26 cellular contexts compared by ENCODE assay signal in the genomic region with DNA sequence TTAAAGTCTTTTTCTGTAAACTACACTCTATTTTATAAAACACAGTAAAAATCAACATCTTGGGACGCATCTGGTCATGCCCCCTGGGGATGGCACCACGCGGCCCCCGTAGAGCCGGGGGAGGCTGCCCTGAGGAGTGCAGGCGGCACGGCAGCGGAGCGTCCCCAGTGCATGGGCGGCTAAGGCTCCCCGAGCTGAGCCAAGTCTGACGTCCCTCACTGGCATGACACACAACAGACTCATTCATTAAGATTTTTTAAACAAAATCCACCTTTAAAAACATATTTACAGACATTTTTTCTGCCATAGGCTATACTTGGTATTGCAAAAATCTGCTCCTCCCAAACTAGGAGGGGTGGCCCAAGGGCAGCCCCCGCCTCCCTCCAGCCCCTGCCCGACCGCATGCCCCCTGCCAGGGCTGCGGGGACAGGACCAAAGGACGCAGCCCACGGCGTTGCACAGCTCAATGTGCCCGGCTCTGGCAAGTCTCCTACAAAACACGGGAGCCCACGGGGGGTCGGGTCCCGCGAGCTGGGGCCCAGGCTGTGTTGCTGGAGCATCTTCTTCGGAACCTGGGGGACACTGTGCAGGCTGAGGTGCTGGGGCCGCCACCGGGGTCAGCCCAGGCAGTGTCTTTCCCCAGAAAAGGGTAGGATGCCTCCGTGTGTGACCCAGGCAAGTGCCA. TPM values are rescaled to one million over a fixed set of nuclear protein-coding genes. Genes with fewer than 3 reads are reported as not detected.
DNase-seq lines count a peak whose midpoint lies in the region; ATAC-seq, FAIRE-seq and TF ChIP-seq lines count a peak whose summit lies in the region.
"Had no signal": no experiment of that assay in that cellular context is flagged by ENCODE, and none has a peak within 500 bp of the region (broad histone marks: within the 10 kb centered on the region; RNA-seq: fewer than 3 reads in every experiment).

No MANE protein-coding gene starts in this region.

- H3K4me1 ChIP-seq in OCI-LY7 (ENCODE audit: insufficient read depth, low read length, poor library complexity, severe bottlenecking): no peaks in the 10 kb centered on the region
- H3K4me1 ChIP-seq in K562 (replicated peaks in 1 of 2; ENCODE audit: control insufficient read depth in 2 of 2, insufficient read depth in 2 of 2, low read length in 2 of 2): peaks cover 0 to 38% of the 10 kb centered on the region in 2 experiments; a peak in 2 of 5 replicates
- H3K4me1 ChIP-seq: left lung, Peyer's patch, SJSA1 had no signal

- DNase-seq in OCI-LY7 (ENCODE audit: low spot score) (no peak), K562 (ENCODE audit: extremely low read depth in 1 of 4, low spot score in 3 of 4) (no peak), glutamatergic neuron (no peak), substantia nigra (lab: John Stamatoyannopoulos, UW) (peak in 18 of 49 donors; percentile 13 to 76 (median 42)), RCC 7860 (ENCODE audit: low spot score) (no peak), SIG-M5 (lab: John Stamatoyannopoulos, UW) (no peak)
- DNase-seq: activated CD8-positive, alpha-beta T cell treated with anti-CD3 and anti-CD28 coated beads, Interleukin-2, amount 10 ng/mL, durations not matched to agents 7 days and 5 days; activated effector memory CD4-positive, alpha-beta T cell treated with anti-CD3 and anti-CD28 coated beads, Interleukin-2, amount 50 U/mL, for 16 hours; activated T-cell treated with anti-CD3 and anti-CD28 coated beads for 4 hours; CD4-positive, CD25-positive, alpha-beta regulatory T cell; left lung; naive B cell; NCI-H1694; NCI-H2171; NCI-H510A treated with DMSO at 0.1 percent for 48 hours; NK-92 treated with Interleukin-12 subunit alpha and Interleukin-12 subunit beta, amount 100 ng/mL, for 24 hours; occipital lobe; Peyer's patch; stimulated activated CD4-positive, alpha-beta T cell treated with anti-CD3 and anti-CD28 coated beads, Interleukin-4, amount 100 ng/mL, for 1 hour; stimulated activated naive B cell treated with anti-CD40 and anti-IgM and Interleukin-4, amounts not matched to agents 10 μg/mL and 1 μg/mL and 100 μg/mL, for 72 hours had no signal

- POLR2A ChIA-PET in OCI-LY7 (lab: Charles Lee) (no interaction called here), K562 (lab: Yijun Ruan, JAX) (no interaction called here)

- BruUV-seq in OCI-LY7 (replicated peaks; lab: Mats Ljungman, UMichigan) (TSS peak; percentile 81), K562 (replicated peaks; lab: Mats Ljungman, UMichigan) (no TSS peak)

- peaks cover 2% of the 10 kb centered on the region for H3K9me3 Mint-ChIP-seq in glutamatergic neuron (ENCODE audit: unreplicated experiment)
- H3K9me3 Mint-ChIP-seq: CD4-positive, CD25-positive, alpha-beta regulatory T cell; dendritic cell treated with granulocyte-macrophage colony-stimulating factor and Interleukin-4, amounts not matched to agents 40 ng/mL and 50 ng/mL, for 4 days; T-helper 1 cell treated with Interleukin-12 subunit alpha and Interleukin-12 subunit beta and Interleukin-4 antibody, amounts not matched to agents 30 μg/mL and 1 μg/mL, for 36 hours had no signal

- H3K27ac ChIP-seq in OCI-LY7 (ENCODE audit: low read depth, low read length, poor library complexity, severe bottlenecking): no peak overlapping the region
- no peak overlapping the region for H3K27ac ChIP-seq in K562 (ENCODE audit: extremely low read depth, low read depth, low read length)
- peak overlapping the region; percentile 82 for H3K27ac ChIP-seq in substantia nigra (ENCODE audit: low read depth, low read length, poor library complexity, severe bottlenecking)
- H3K27ac ChIP-seq: KMS-11, Peyer's patch, SJSA1 had no signal

- H3K4me1 Mint-ChIP-seq in glutamatergic neuron (ENCODE audit: low read depth, unreplicated experiment): peaks cover 4% of the 10 kb centered on the region
- H3K4me1 Mint-ChIP-seq: CD4-positive, CD25-positive, alpha-beta regulatory T cell; naive B cell; stimulated activated naive B cell treated with anti-CD40 and anti-IgM and Interleukin-4, amounts not matched to agents 10 μg/mL and 1 μg/mL and 100 μg/mL, for 72 hours had no signal

- intact Hi-C loops in OCI-LY7 (cut with micrococcal nuclease; ENCODE audit: unreplicated experiment): no loop called here
- intact Hi-C loops in K562 (cut with micrococcal nuclease): no loop called here

- no peak for ATAC-seq in K562
- ATAC-seq in GM21423 (IDR thresholded peaks at IDR 0.05; ENCODE audit: unreplicated experiment): no peak
- ATAC-seq: activated CD8-positive, alpha-beta T cell treated with anti-CD3 and anti-CD28 coated beads, Interleukin-2, amount 10 ng/mL, durations not matched to agents 7 days and 5 days; left lung had no signal

- H3K4me2 ChIP-seq in OCI-LY7 (ENCODE audit: low read length): no peak overlapping the region
- no peak overlapping the region for H3K4me2 ChIP-seq in K562 (ENCODE audit: insufficient read depth, low read length)
- H3K4me2 ChIP-seq: KMS-11 had no signal

- peaks cover 0 to 10% of the 10 kb centered on the region in 2 experiments; a peak in 2 of 5 replicates for H3K27me3 ChIP-seq in K562 (ENCODE audit: control insufficient read depth in 2 of 2, insufficient read depth in 2 of 2, low read length in 2 of 2)
- H3K27me3 ChIP-seq: left lung, Peyer's patch, SJSA1 had no signal

- H3K27ac Mint-ChIP-seq in glutamatergic neuron (ENCODE audit: unreplicated experiment): peak overlapping the region; percentile 28
- H3K27ac Mint-ChIP-seq: activated CD8-positive, alpha-beta T cell treated with anti-CD3 and anti-CD28 coated beads, Interleukin-2, amount 10 ng/mL, durations not matched to agents 7 days and 5 days; CD4-positive, CD25-positive, alpha-beta regulatory T cell; dendritic cell treated with granulocyte-macrophage colony-stimulating factor and Interleukin-4, amounts not matched to agents 40 ng/mL and 50 ng/mL, for 4 days; stimulated activated naive B cell treated with anti-CD40 and anti-IgM and Interleukin-4, amounts not matched to agents 10 μg/mL and 1 μg/mL and 100 μg/mL, for 72 hours; T-helper 1 cell treated with Interleukin-12 subunit alpha and Interleukin-12 subunit beta and Interleukin-4 antibody, amounts not matched to agents 30 μg/mL and 1 μg/mL, for 36 hours had no signal

- H4K20me1 ChIP-seq in OCI-LY7 (ENCODE audit: insufficient read depth, low read length): no peaks in the 10 kb centered on the region
- H4K20me1 ChIP-seq in K562 (replicated peaks; ENCODE audit: control insufficient read depth, insufficient read depth, low read length): peaks cover 3% of the 10 kb centered on the region; the same call in 1 of the 2 replicates

- H3K9me3 ChIP-seq in OCI-LY7 (ENCODE audit: low read length) (no peaks in the 10 kb centered on the region), K562 (replicated peaks; ENCODE audit: control insufficient read depth, insufficient read depth, low read depth, low read length) (no peaks in the 10 kb centered on the region)
- H3K9me3 ChIP-seq: left lung, Peyer's patch, SJSA1 had no signal

- 82% methylated on average over 28 of the region's 29 CpGs for WGBS in K562 (ENCODE audit: insufficient coverage, low coverage, missing lambda C conversion rate)

- no peak overlapping the region for H3K9ac ChIP-seq in K562 (ENCODE audit: insufficient read depth in 1 of 2, low read depth in 2 of 2, low read length in 2 of 2)
- H3K9ac ChIP-seq: KMS-11 had no signal

- no peaks in the 10 kb centered on the region for H3K9me1 ChIP-seq in K562 (ENCODE audit: control insufficient read depth, insufficient read depth, low read length)

- no peak for TF ChIP-seq RAD21 in K562 (CRISPR knock-in tag; conservative IDR thresholded peaks at IDR 0.05 in 1 of 2, IDR thresholded peaks at IDR 0.05 in 1 of 2)

- CTCF ChIA-PET in OCI-LY7 (lab: Charles Lee; ENCODE audit: unreplicated experiment): no interaction called here
- CTCF ChIA-PET in K562 (lab: Yijun Ruan, JAX; ENCODE audit: low intra/inter-chr PET ratio): no interaction called here

- no peaks in the 10 kb centered on the region for H3K9me2 ChIP-seq in OCI-LY7 (ENCODE audit: insufficient read depth, low read length)

- FAIRE-seq in K562 (lab: Jason Lieb, UNC): no peak
- no peak for FAIRE-seq in RCC 7860 (lab: Jason Lieb, UNC)
- FAIRE-seq: bronchial epithelial cell had no signal

- H3K36me3 Mint-ChIP-seq in glutamatergic neuron (ENCODE audit: unreplicated experiment): no peaks in the 10 kb centered on the region

- H3K4me3 ChIP-seq in OCI-LY7 (ENCODE audit: low read depth, low read length, poor library complexity, severe bottlenecking): no peak overlapping the region
- no peak overlapping the region for H3K4me3 ChIP-seq in K562
- H3K4me3 ChIP-seq: left lung, Peyer's patch, SJSA1 had no signal

- no peak overlapping the region for H2AFZ ChIP-seq in OCI-LY7 (ENCODE audit: low read length)
- H2AFZ ChIP-seq in K562 (ENCODE audit: low read depth, low read length): no peak overlapping the region

- H3K36me3 ChIP-seq in OCI-LY7 (ENCODE audit: insufficient read depth, low read length) (peaks cover 27% of the 10 kb centered on the region), K562 (ENCODE audit: control insufficient read depth, insufficient read depth, low read length) (peaks cover 39% of the 10 kb centered on the region; the same call in 1 of the 3 replicates)

- TF ChIP-seq CTCF in OCI-LY7 (conservative IDR thresholded peaks at IDR 0.05; ENCODE audit: low read length) (no peak), K562 (IDR thresholded peaks at IDR 0.05 in 2 of 3, conservative IDR thresholded peaks at IDR 0.05 in 1 of 3; ENCODE audit: insufficient read depth in 2 of 3, low read depth in 1 of 3, low read length in 3 of 3) (no peak), glutamatergic neuron (IDR thresholded peaks at IDR 0.05; ENCODE audit: partially characterized antibody, unreplicated experiment) (no peak)

- H3K27me3 Mint-ChIP-seq in glutamatergic neuron (ENCODE audit: unreplicated experiment): no peaks in the 10 kb centered on the region
- H3K27me3 Mint-ChIP-seq: CD4-positive, CD25-positive, alpha-beta regulatory T cell; naive B cell; stimulated activated naive B cell treated with anti-CD40 and anti-IgM and Interleukin-4, amounts not matched to agents 10 μg/mL and 1 μg/mL and 100 μg/mL, for 72 hours had no signal

- in situ Hi-C loops in K562 (cut with MboI): loop anchor here (5.0 kb wide), 1 partner anchor 133 kb away; no protein-coding TSS in a partner anchor

- H3K4me3 Mint-ChIP-seq in glutamatergic neuron (ENCODE audit: unreplicated experiment): no peak overlapping the region
- H3K4me3 Mint-ChIP-seq: activated CD8-positive, alpha-beta T cell treated with anti-CD3 and anti-CD28 coated beads, Interleukin-2, amount 10 ng/mL, durations not matched to agents 7 days and 5 days; CD4-positive, CD25-positive, alpha-beta regulatory T cell; dendritic cell treated with granulocyte-macrophage colony-stimulating factor and Interleukin-4, amounts not matched to agents 40 ng/mL and 50 ng/mL, for 4 days; naive B cell; stimulated activated naive B cell treated with anti-CD40 and anti-IgM and Interleukin-4, amounts not matched to agents 10 μg/mL and 1 μg/mL and 100 μg/mL, for 72 hours; T-helper 1 cell treated with Interleukin-12 subunit alpha and Interleukin-12 subunit beta and Interleukin-4 antibody, amounts not matched to agents 30 μg/mL and 1 μg/mL, for 36 hours had no signal

- no peak for TF ChIP-seq POLR2A in K562 (conservative IDR thresholded peaks at IDR 0.05)

- H3K79me2 ChIP-seq in OCI-LY7 (ENCODE audit: insufficient read depth, low read depth, low read length): no peaks in the 10 kb centered on the region
- H3K79me2 ChIP-seq in K562 (ENCODE audit: control insufficient read depth, insufficient read depth, low read length): no peaks in the 10 kb centered on the region

- TF ChIP-seq EP300 in K562 (IDR thresholded peaks at IDR 0.05; ENCODE audit: low read length): no peak

RNA-seq across cellular contexts. Expression of a gene that starts 11.8 kb away (rescaled TPM):
- total RNA-seq in OCI-LY7 (2014; rRNA removed; shearing (Covaris generic)): 15.5 and 23.7 TPM in 2 replicates
- total RNA-seq in OCI-LY7 (2022) (52.0 and 60.1 TPM in 2 replicates), K562 (2014; rRNA removed) (17.1 and 20.1 TPM in 2 replicates), K562 (2014; rRNA removed; fragmentation: Illumina TruSeq; extraction: Trizol) (9.1 and 9.3 TPM in 2 replicates), K562 (2015; rRNA removed; fragmentation: Illumina TruSeq; extraction: Trizol) (8.7 and 11.1 TPM in 2 replicates), K562 (2021) (56.1 and 62.8 TPM in 2 replicates), glutamatergic neuron (ENCODE audit: unreplicated experiment) (74.3 TPM)
- total RNA-seq in K562 (2011; cell fraction: chromatin; rRNA removed; ENCODE audit: low replicate concordance): 131 and 191 TPM in 2 replicates
- total RNA-seq in K562 (2011; cell fraction: nucleolus; rRNA removed): 87.9 and 99.6 TPM in 2 replicates
- total RNA-seq in K562 (2011; cell fraction: nucleoplasm; rRNA removed): 87.4 and 93.4 TPM in 2 replicates
- polyA plus RNA-seq in K562 (2011; rRNA removed) (14.0 and 25.1 TPM in 2 replicates), K562 (2014; fragmentation: Illumina TruSeq; extraction: Trizol) (44.6 and 47.6 TPM in 2 replicates), K562 (2014; fragmentation: Nextera tagmentation; extraction: Ambion mirVana) (10 to 100 TPM in 1 of 2 experiments, 1 to 10 TPM in 1; 8.3 to 12.0 TPM), K562 (2014; rRNA removed) (30.9 and 32.2 TPM in 2 replicates)
- 14.1 and 19.3 TPM in 2 replicates for polyA plus RNA-seq in K562 (2011; cell fraction: cytosol; rRNA removed)
- polyA plus RNA-seq in K562 (2011; cell fraction: nucleus; rRNA removed): 83.4 and 92.4 TPM in 2 replicates
- 40.9 and 50.7 TPM in 2 replicates for polyA plus RNA-seq in K562 (2012)
- polyA minus RNA-seq in K562 (2011; rRNA and poly(A)+ RNA removed): 9.3 and 13.0 TPM in 2 replicates
- polyA minus RNA-seq in K562 (2011; cell fraction: cytosol; rRNA and poly(A)+ RNA removed): 32.1 and 45.6 TPM in 2 replicates
- polyA minus RNA-seq in K562 (2011; cell fraction: nucleus; rRNA and poly(A)+ RNA removed): 19.7 and 31.5 TPM in 2 replicates

RNA-seq across cellular contexts. Expression of a gene that starts 51.2 kb away (rescaled TPM):
- 9.3 and 17.6 TPM in 2 replicates for total RNA-seq in OCI-LY7 (2014; rRNA removed; shearing (Covaris generic))
- total RNA-seq in OCI-LY7 (2022) (15.5 and 17.9 TPM in 2 replicates), K562 (2014; rRNA removed) (7.1 and 12.0 TPM in 2 replicates), K562 (2014; rRNA removed; fragmentation: Illumina TruSeq; extraction: Trizol) (0.69 and 0.73 TPM in 2 replicates), K562 (2015; rRNA removed; fragmentation: Illumina TruSeq; extraction: Trizol) (2.3 and 2.8 TPM in 2 replicates), K562 (2021) (26.7 and 31.4 TPM in 2 replicates), glutamatergic neuron (ENCODE audit: unreplicated experiment) (64.2 TPM)
- total RNA-seq in K562 (2011; cell fraction: chromatin; rRNA removed; ENCODE audit: low replicate concordance): 19.9 and 65.7 TPM in 2 replicates
- 52.4 and 65.7 TPM in 2 replicates for total RNA-seq in K562 (2011; cell fraction: nucleolus; rRNA removed)
- 25.2 and 35.0 TPM in 2 replicates for total RNA-seq in K562 (2011; cell fraction: nucleoplasm; rRNA removed)
- polyA plus RNA-seq in K562 (2011; rRNA removed) (1.2 and 2.2 TPM in 2 replicates), K562 (2014; fragmentation: Illumina TruSeq; extraction: Trizol) (2.6 and 6.3 TPM in 2 replicates), K562 (2014; fragmentation: Nextera tagmentation; extraction: Ambion mirVana) (under 1 TPM; 0.03 to 0.04 TPM), K562 (2014; rRNA removed) (8.2 and 8.6 TPM in 2 replicates)
- 2.9 and 4.9 TPM in 2 replicates for polyA plus RNA-seq in K562 (2011; cell fraction: cytosol; rRNA removed)
- 13.3 and 22.9 TPM in 2 replicates for polyA plus RNA-seq in K562 (2011; cell fraction: nucleus; rRNA removed)
- polyA plus RNA-seq in K562 (2012): 10.2 and 14.1 TPM in 2 replicates
- 2.0 and 2.8 TPM in 2 replicates for polyA minus RNA-seq in K562 (2011; rRNA and poly(A)+ RNA removed)
- polyA minus RNA-seq in K562 (2011; cell fraction: cytosol; rRNA and poly(A)+ RNA removed): 35.0 and 45.4 TPM in 2 replicates
- polyA minus RNA-seq in K562 (2011; cell fraction: nucleus; rRNA and poly(A)+ RNA removed): 15.9 and 18.9 TPM in 2 replicates

RNA-seq across cellular contexts. Expression of a gene that starts 55.0 kb away (rescaled TPM):
- total RNA-seq in OCI-LY7 (2014; rRNA removed; shearing (Covaris generic)): 16.7 and 20.2 TPM in 2 replicates
- total RNA-seq in OCI-LY7 (2022): 21.3 and 27.8 TPM in 2 replicates
- total RNA-seq in K562 (2011; cell fraction: chromatin; rRNA removed; ENCODE audit: low replicate concordance): 37.0 and 74.1 TPM in 2 replicates
- 37.7 and 43.0 TPM in 2 replicates for total RNA-seq in K562 (2011; cell fraction: nucleolus; rRNA removed)
- total RNA-seq in K562 (2011; cell fraction: nucleoplasm; rRNA removed): 29.3 and 32.3 TPM in 2 replicates
- total RNA-seq in K562 (2014; rRNA removed): 8.8 and 11.1 TPM in 2 replicates
- total RNA-seq in K562 (2014; rRNA removed; fragmentation: Illumina TruSeq; extraction: Trizol): 2.5 and 2.9 TPM in 2 replicates
- 5.4 and 5.7 TPM in 2 replicates for total RNA-seq in K562 (2015; rRNA removed; fragmentation: Illumina TruSeq; extraction: Trizol)
- total RNA-seq in K562 (2021): 16.3 and 17.4 TPM in 2 replicates
- 4.4 and 6.8 TPM in 2 replicates for polyA plus RNA-seq in K562 (2011; rRNA removed)
- polyA plus RNA-seq in K562 (2011; cell fraction: cytosol; rRNA removed): 4.8 and 9.1 TPM in 2 replicates
- 52.4 and 74.6 TPM in 2 replicates for polyA plus RNA-seq in K562 (2011; cell fraction: nucleus; rRNA removed)
- polyA plus RNA-seq in K562 (2012): 9.4 and 14.3 TPM in 2 replicates
- 4.9 and 8.4 TPM in 2 replicates for polyA plus RNA-seq in K562 (2014; fragmentation: Illumina TruSeq; extraction: Trizol)
- under 1 TPM; 0.38 to 0.56 TPM for polyA plus RNA-seq in K562 (2014; fragmentation: Nextera tagmentation; extraction: Ambion mirVana)
- polyA plus RNA-seq in K562 (2014; rRNA removed): 14.1 and 15.1 TPM in 2 replicates
- 1.9 and 2.4 TPM in 2 replicates for polyA minus RNA-seq in K562 (2011; rRNA and poly(A)+ RNA removed)
- polyA minus RNA-seq in K562 (2011; cell fraction: cytosol; rRNA and poly(A)+ RNA removed): 3.7 and 3.8 TPM in 2 replicates
- 10.7 and 12.0 TPM in 2 replicates for polyA minus RNA-seq in K562 (2011; cell fraction: nucleus; rRNA and poly(A)+ RNA removed)
- 35.2 TPM for total RNA-seq in glutamatergic neuron (ENCODE audit: unreplicated experiment)
